22 cellular contexts compared by ENCODE assay signal in the genomic region with DNA sequence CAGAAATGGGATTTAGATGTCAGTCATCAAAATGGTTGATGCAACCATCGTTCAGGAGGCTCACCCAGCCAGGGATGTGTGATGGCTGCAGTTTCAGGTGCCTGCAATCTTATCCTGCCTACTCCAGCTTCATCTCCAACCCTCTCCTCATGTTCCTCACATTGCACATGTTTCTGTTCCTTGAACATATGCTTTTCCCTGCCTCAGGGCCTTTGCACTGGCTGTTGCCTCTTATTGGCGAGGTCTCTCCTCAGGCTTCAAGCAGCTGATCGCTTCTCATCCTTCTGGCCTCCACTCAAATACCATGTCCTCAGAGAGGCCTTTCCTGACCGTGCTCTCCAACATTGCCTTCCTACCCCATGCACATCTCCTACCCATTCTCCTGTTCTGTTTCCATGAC. TPM values are rescaled to one million over a fixed set of nuclear protein-coding genes. Genes with fewer than 3 reads are reported as not detected.
"Had no signal": no experiment of that assay in that cellular context is flagged by ENCODE, and none has a peak within 500 bp of the region (broad histone marks: within the 10 kb centered on the region; RNA-seq: fewer than 3 reads in every experiment).

No MANE protein-coding gene starts in this region.

- H3K4me1 ChIP-seq: foreskin keratinocyte had no signal

- H3K9me3 Mint-ChIP-seq: activated T-helper 1 cell treated with anti-CD3 and anti-CD28 coated beads, Interleukin-12 subunit alpha, Interleukin-12 subunit beta, Interleukin-2, Interleukin-4 antibody, amounts not matched to agents 30 ng/mL and 10 ng/mL and 1 ng/mL, durations not matched to agents 14 hours and 24 hours and 36 hours; brain; naive B cell had no signal

- H3K4me3 ChIP-seq: lower lobe of right lung, pancreas, psoas muscle, right atrium auricular region, upper lobe of left lung had no signal

- H3K36me3 ChIP-seq: lower lobe of right lung, pancreas, right atrium auricular region, upper lobe of left lung had no signal

- H3K27ac Mint-ChIP-seq: activated T-helper 1 cell treated with anti-CD3 and anti-CD28 coated beads, Interleukin-12 subunit alpha, Interleukin-12 subunit beta, Interleukin-2, Interleukin-4 antibody, amounts not matched to agents 30 ng/mL and 10 ng/mL and 1 ng/mL, durations not matched to agents 14 hours and 24 hours and 36 hours had no signal

- H3K4me3 Mint-ChIP-seq: activated T-helper 1 cell treated with anti-CD3 and anti-CD28 coated beads, Interleukin-12 subunit alpha, Interleukin-12 subunit beta, Interleukin-2, Interleukin-4 antibody, amounts not matched to agents 30 ng/mL and 10 ng/mL and 1 ng/mL, durations not matched to agents 14 hours and 24 hours and 36 hours; brain; naive B cell had no signal

- DNase-seq: activated CD4-positive, alpha-beta T cell treated with anti-CD3 and anti-CD28 coated beads, Interleukin-2, amount 50 U/mL, for 1 hour; activated gamma-delta T cell; activated naive CD4-positive, alpha-beta T cell treated with anti-CD3 and anti-CD28 coated beads, Interleukin-2, amount 50 U/mL, for 16 hours; activated T-cell treated with anti-CD3 and anti-CD28 coated beads for 4 hours; aorta; effector memory CD4-positive, alpha-beta T cell; foreskin keratinocyte; kidney; lower lobe of right lung; naive B cell; pancreas; psoas muscle; stimulated activated CD4-positive, alpha-beta T cell treated with anti-CD3 and anti-CD28 coated beads, Interleukin-4, amount 100 ng/mL, for 24 hours; stimulated activated naive CD8-positive, alpha-beta T cell treated with anti-CD3 and anti-CD28 coated beads, Interleukin-15, Interleukin-2, amounts not matched to agents 100 U/mL and 50 U/mL, for 24 hours; SW 1271; upper lobe of left lung had no signal

- ATAC-seq: activated CD4-positive, CD25-positive, alpha-beta regulatory T cell treated with anti-CD3 and anti-CD28 coated beads, Interleukin-2, amount 50 U/mL, for 24 hours; foreskin keratinocyte; left lobe of liver; lower lobe of right lung; pancreas; psoas muscle; stimulated activated naive CD8-positive, alpha-beta T cell treated with anti-CD3 and anti-CD28 coated beads, Interleukin-15, Interleukin-2, amounts not matched to agents 100 U/mL and 50 U/mL, for 24 hours had no signal

- H3K27ac ChIP-seq: foreskin keratinocyte, lower lobe of right lung, pancreas, psoas muscle, right atrium auricular region, VCaP had no signal

- H3K27me3 ChIP-seq: foreskin keratinocyte, pancreas, right atrium auricular region, upper lobe of left lung had no signal

- H3K9me3 ChIP-seq: lower lobe of right lung, pancreas, psoas muscle, right atrium auricular region, upper lobe of left lung had no signal

RNA-seq across cellular contexts. Expression of a gene that starts 25.0 kb away (rescaled TPM):
- total RNA-seq: foreskin keratinocyte had no signal
- polyA plus RNA-seq: foreskin keratinocyte had no signal
